In the genomic region with DNA sequence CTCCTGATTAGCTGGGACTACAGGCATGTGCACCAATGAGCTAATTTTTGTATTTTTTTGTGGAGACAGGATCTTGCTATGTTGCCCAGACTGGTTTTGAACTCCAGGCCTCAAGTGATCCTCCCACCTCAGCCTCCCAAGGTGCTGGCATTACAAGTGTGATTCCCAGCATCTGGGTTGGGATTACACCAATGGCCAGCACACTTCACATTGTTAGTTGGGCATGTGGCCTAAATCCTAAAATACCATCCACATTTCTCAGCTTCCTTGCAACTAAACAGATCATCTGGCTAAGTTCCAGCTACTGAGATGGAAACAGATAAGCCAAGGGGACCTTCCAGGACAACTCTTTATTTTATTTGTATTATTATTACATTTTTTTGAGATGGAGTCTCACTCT, we compare ENCODE assay signal across 18 cellular contexts. TPM values are rescaled to one million over a fixed set of nuclear protein-coding genes. Genes with fewer than 3 reads are reported as not detected.
A peak's percentile ranks its signal among the peaks of the same experiment; 100 is the strongest.
DNase-seq lines count a peak whose midpoint lies in the region; ATAC-seq and TF ChIP-seq lines count a peak whose summit lies in the region.
"Had no signal": no experiment of that assay in that cellular context is flagged by ENCODE, and none has a peak within 500 bp of the region (broad histone marks: within the 10 kb centered on the region; RNA-seq: fewer than 3 reads in every experiment).

No MANE protein-coding gene starts in this region.

- DNase-seq in AG20443 (ENCODE audit: low spot score) (peak; percentile 38), MG63 (peak; percentile 26), brain microvascular endothelial cell (peak; percentile 32), iris pigment epithelial cell (ENCODE audit: low read depth) (peak; percentile 72), NOMO-1 treated with DMSO at 0.1 percent for 48 hours (lab: John Stamatoyannopoulos, UW; ENCODE audit: unreplicated experiment) (no peak), smooth muscle cell (lab: John Stamatoyannopoulos, UW; ENCODE audit: unreplicated experiment) (no peak), dorsolateral prefrontal cortex (no peak)
- DNase-seq in activated T-cell treated with anti-CD3 and anti-CD28 coated beads, Interleukin-2, amount 50 U/mL, for 4 hours, result no peak
- DNase-seq: activated CD4-positive, alpha-beta memory T cell treated with anti-CD3 and anti-CD28 coated beads for 36 hours; activated naive CD8-positive, alpha-beta T cell treated with anti-CD3 and anti-CD28 coated beads, Interleukin-2, amount 50 U/mL, for 24 hours; left ventricle myocardium superior; naive thymus-derived CD4-positive, alpha-beta T cell; NCI-H187 treated with DMSO at 0.1 percent for 48 hours; NCI-H510A treated with DMSO at 0.1 percent for 48 hours had no signal

- no peak for ATAC-seq in activated T-cell treated with anti-CD3 and anti-CD28 coated beads, Interleukin-2, amount 50 U/mL, for 4 hours
- ATAC-seq: activated naive CD8-positive, alpha-beta T cell treated with anti-CD3 and anti-CD28 coated beads, Interleukin-2, amount 50 U/mL, for 24 hours; esophagus mucosa; left ventricle myocardium superior; naive thymus-derived CD4-positive, alpha-beta T cell had no signal

- TF ChIP-seq CTCF in brain microvascular endothelial cell (IDR thresholded peaks at IDR 0.05; ENCODE audit: low read depth, low read length, missing control alignments) (no peak), smooth muscle cell (IDR thresholded peaks at IDR 0.05; ENCODE audit: borderline replicate concordance, insufficient read depth, poor library complexity, severe bottlenecking) (no peak), dorsolateral prefrontal cortex (IDR thresholded peaks at IDR 0.05 in 54 of 56, conservative IDR thresholded peaks at IDR 0.05 in 2 of 56; ENCODE audit: low read depth in 1 of 56, partially characterized antibody in 56 of 56) (no peak)

- no peak overlapping the region for H3K9ac ChIP-seq in smooth muscle cell (ENCODE audit: low read depth)

- H3K4me2 ChIP-seq in smooth muscle cell, result no peak overlapping the region

- H3K4me3 ChIP-seq in MG63 (no peak overlapping the region), brain microvascular endothelial cell (ENCODE audit: low read depth, low read length) (no peak overlapping the region), smooth muscle cell (no peak overlapping the region), dorsolateral prefrontal cortex (no peak overlapping the region)

- no peak overlapping the region for H3K4me3 Mint-ChIP-seq in activated T-cell treated with anti-CD3 and anti-CD28 coated beads, Interleukin-2, amount 50 U/mL, for 4 hours
- H3K4me3 Mint-ChIP-seq: activated CD4-positive, alpha-beta memory T cell treated with anti-CD3 and anti-CD28 coated beads for 36 hours; activated naive CD8-positive, alpha-beta T cell treated with anti-CD3 and anti-CD28 coated beads, Interleukin-2, amount 50 U/mL, for 24 hours; naive thymus-derived CD4-positive, alpha-beta T cell had no signal

- H3K79me2 ChIP-seq in smooth muscle cell (ENCODE audit: low read depth), result no peaks in the 10 kb centered on the region

- H3K36me3 ChIP-seq in MG63 (peaks cover 39% of the 10 kb centered on the region), brain microvascular endothelial cell (replicated peaks) (peaks cover 40% of the 10 kb centered on the region), smooth muscle cell (ENCODE audit: low read depth) (no peaks in the 10 kb centered on the region)

- peaks cover 32% of the 10 kb centered on the region for H3K36me3 Mint-ChIP-seq in activated T-cell treated with anti-CD3 and anti-CD28 coated beads, Interleukin-2, amount 50 U/mL, for 4 hours (ENCODE audit: insufficient read depth)

- no peaks in the 10 kb centered on the region for H3K27me3 ChIP-seq in MG63
- no peaks in the 10 kb centered on the region for H3K27me3 ChIP-seq in brain microvascular endothelial cell (replicated peaks)
- H3K27me3 ChIP-seq in smooth muscle cell (ENCODE audit: low read depth), result no peaks in the 10 kb centered on the region
- H3K27me3 ChIP-seq in dorsolateral prefrontal cortex, result no peaks in the 10 kb centered on the region

- intact Hi-C loops in dorsolateral prefrontal cortex (cut with DNase I), result no loop called here

- H3K4me1 ChIP-seq in smooth muscle cell (ENCODE audit: low read depth), result no peaks in the 10 kb centered on the region

- no peaks in the 10 kb centered on the region for H3K4me1 Mint-ChIP-seq in activated T-cell treated with anti-CD3 and anti-CD28 coated beads, Interleukin-2, amount 50 U/mL, for 4 hours (ENCODE audit: low read depth)
- H3K4me1 Mint-ChIP-seq: activated naive CD8-positive, alpha-beta T cell treated with anti-CD3 and anti-CD28 coated beads, Interleukin-2, amount 50 U/mL, for 24 hours had no signal

- H2AFZ ChIP-seq in smooth muscle cell (ENCODE audit: low read depth), result no peak overlapping the region

- no peaks in the 10 kb centered on the region for H3K9me3 ChIP-seq in MG63
- no peaks in the 10 kb centered on the region for H3K9me3 ChIP-seq in smooth muscle cell (replicated peaks; ENCODE audit: low read depth)

- in situ Hi-C loops in brain microvascular endothelial cell (cut with HindIII; ENCODE audit: low pct_ligation_motif_present, low sequenced_read_pairs), result no loop called here

- no peaks in the 10 kb centered on the region for H4K20me1 ChIP-seq in smooth muscle cell (ENCODE audit: low read depth)

- no peaks in the 10 kb centered on the region for H3F3A ChIP-seq in smooth muscle cell (ENCODE audit: low read depth)

- H3K27me3 Mint-ChIP-seq in activated T-cell treated with anti-CD3 and anti-CD28 coated beads, Interleukin-2, amount 50 U/mL, for 4 hours (ENCODE audit: low read depth), result no peaks in the 10 kb centered on the region
- H3K27me3 Mint-ChIP-seq: activated CD4-positive, alpha-beta memory T cell treated with anti-CD3 and anti-CD28 coated beads for 36 hours; activated naive CD8-positive, alpha-beta T cell treated with anti-CD3 and anti-CD28 coated beads, Interleukin-2, amount 50 U/mL, for 24 hours; naive thymus-derived CD4-positive, alpha-beta T cell; progenitor cell of endocrine pancreas had no signal

- no peaks in the 10 kb centered on the region for H3K9me3 Mint-ChIP-seq in activated T-cell treated with anti-CD3 and anti-CD28 coated beads, Interleukin-2, amount 50 U/mL, for 4 hours
- H3K9me3 Mint-ChIP-seq: activated CD4-positive, alpha-beta memory T cell treated with anti-CD3 and anti-CD28 coated beads for 36 hours; activated naive CD8-positive, alpha-beta T cell treated with anti-CD3 and anti-CD28 coated beads, Interleukin-2, amount 50 U/mL, for 24 hours; naive thymus-derived CD4-positive, alpha-beta T cell had no signal

- H3K27ac ChIP-seq in brain microvascular endothelial cell, result no peak overlapping the region
- H3K27ac ChIP-seq in smooth muscle cell (ENCODE audit: low read depth), result no peak overlapping the region
- no peak overlapping the region for H3K27ac ChIP-seq in dorsolateral prefrontal cortex
- H3K27ac ChIP-seq: HL-60 had no signal

RNA-seq across cellular contexts. Expression of a gene that starts 9.9 kb away (rescaled TPM):
- 75.5 and 86.2 TPM in 2 replicates for total RNA-seq in MG63 (2014; rRNA removed; shearing (Covaris generic); ENCODE audit: low replicate concordance)
- total RNA-seq in smooth muscle cell, result 9.2 and 16.6 TPM in 2 replicates
- polyA plus RNA-seq in smooth muscle cell, result 14.5 and 14.7 TPM in 2 replicates
- total RNA-seq in activated T-cell treated with anti-CD3 and anti-CD28 coated beads, Interleukin-2, amount 50 U/mL, for 4 hours, result 10 to 100 TPM; 21.9 to 27.1 (median 24.2) TPM
- 10 to 100 TPM in 117 of 120 experiments, 1 to 10 TPM in 3; 9.1 to 24.2 (median 15.8) TPM for total RNA-seq in dorsolateral prefrontal cortex

RNA-seq across cellular contexts. Expression of a gene that starts 16.6 kb away (rescaled TPM):
- total RNA-seq in MG63 (2014; rRNA removed; shearing (Covaris generic); ENCODE audit: low replicate concordance), result not detected in 2 replicates
- not detected in 2 replicates for total RNA-seq in smooth muscle cell
- not detected in 2 replicates for polyA plus RNA-seq in smooth muscle cell
- total RNA-seq in activated T-cell treated with anti-CD3 and anti-CD28 coated beads, Interleukin-2, amount 50 U/mL, for 4 hours, result 1 to 10 TPM; 1.1 to 8.5 (median 1.5) TPM
- total RNA-seq in dorsolateral prefrontal cortex, result 1 to 10 TPM in 2 of 120 experiments, under 1 TPM in 8, not detected in 110; 0.22 to 1.2 (median 0.42) TPM
- total RNA-seq: left ventricle myocardium superior, progenitor cell of endocrine pancreas had no signal
- polyA plus RNA-seq: AG04450 had no signal

RNA-seq across cellular contexts. Expression of a gene that starts 35.6 kb away (rescaled TPM):
- 11.4 and 21.3 TPM in 2 replicates for total RNA-seq in MG63 (2014; rRNA removed; shearing (Covaris generic); ENCODE audit: low replicate concordance)
- total RNA-seq in smooth muscle cell (9.7 and 19.0 TPM in 2 replicates), dorsolateral prefrontal cortex (10 to 100 TPM; 23.5 to 52.5 (median 35.3) TPM)
- 13.1 and 15.2 TPM in 2 replicates for polyA plus RNA-seq in smooth muscle cell
- total RNA-seq in activated T-cell treated with anti-CD3 and anti-CD28 coated beads, Interleukin-2, amount 50 U/mL, for 4 hours, result 10 to 100 TPM; 63.0 to 66.9 (median 63.6) TPM

RNA-seq across cellular contexts. Expression of a gene that starts 36.9 kb away (rescaled TPM):
- 0.10 TPM in 1 of 2 replicates, not detected in the other for total RNA-seq in MG63 (2014; rRNA removed; shearing (Covaris generic); ENCODE audit: low replicate concordance)
- total RNA-seq in smooth muscle cell (0.09 and 0.36 TPM in 2 replicates), dorsolateral prefrontal cortex (1 to 10 TPM in 62 of 120 experiments, under 1 TPM in 57, not detected in 1; 0.15 to 6.5 (median 1.1) TPM)
- 0.87 and 1.2 TPM in 2 replicates for polyA plus RNA-seq in smooth muscle cell
- total RNA-seq in activated T-cell treated with anti-CD3 and anti-CD28 coated beads, Interleukin-2, amount 50 U/mL, for 4 hours, result 1 to 10 TPM; 1.0 to 1.4 (median 1.4) TPM
- polyA plus RNA-seq: naive thymus-derived CD4-positive, alpha-beta T cell had no signal

RNA-seq across cellular contexts. Expression of a gene that starts 51.5 kb away (rescaled TPM):
- total RNA-seq in MG63 (2014; rRNA removed; shearing (Covaris generic); ENCODE audit: low replicate concordance), result 18.4 and 21.0 TPM in 2 replicates
- total RNA-seq in smooth muscle cell (11.4 and 17.3 TPM in 2 replicates), dorsolateral prefrontal cortex (100 to 1,000 TPM in 84 of 120 experiments, 10 to 100 TPM in 36; 81.1 to 153 (median 109) TPM)
- 17.3 and 18.8 TPM in 2 replicates for polyA plus RNA-seq in smooth muscle cell
- 10 to 100 TPM; 35.5 to 41.4 (median 41.0) TPM for total RNA-seq in activated T-cell treated with anti-CD3 and anti-CD28 coated beads, Interleukin-2, amount 50 U/mL, for 4 hours

Comparison
In these comparisons a context has a peak if more than half of its experiments do, and no peak if none do; other contexts are left out.
1. DNase-seq: peak in AG20443 (single experiment), MG63 (single experiment), brain microvascular endothelial cell (single experiment) and iris pigment epithelial cell (single experiment); none in NOMO-1 treated with DMSO at 0.1 percent for 48 hours (single experiment), smooth muscle cell (single experiment), activated T-cell treated with anti-CD3 and anti-CD28 coated beads, Interleukin-2, amount 50 U/mL, for 4 hours (single experiment) and dorsolateral prefrontal cortex (0 of 10).